Comparison of ENCODE assay signal across 28 cellular contexts in genomic region chr14:66842911-66843572, GRCh38.
A peak's percentile ranks its signal among the peaks of the same experiment; 100 is the strongest.
DNase-seq lines count a peak whose midpoint lies in the region; ATAC-seq and TF ChIP-seq lines count a peak whose summit lies in the region.
"Had no signal": no experiment of that assay in that cellular context is flagged by ENCODE, and none has a peak within 500 bp of the region (broad histone marks: within the 10 kb centered on the region; RNA-seq: fewer than 3 reads in every experiment).

No MANE protein-coding gene starts in this region.

- no peaks in the 10 kb centered on the region for H3K9me3 ChIP-seq in H9 (ENCODE audit: control insufficient read depth, low read depth, low read length)
- H3K9me3 ChIP-seq: esophagus squamous epithelium, heart right ventricle, psoas muscle, sigmoid colon, transverse colon had no signal

- no peak overlapping the region for H3K18ac ChIP-seq in H9 (ENCODE audit: insufficient read length, low read depth, low read length)

- H3K27ac ChIP-seq in H9 (ENCODE audit: insufficient read length, low read depth, low read length) (no peak overlapping the region), temporal lobe (ENCODE audit: low read depth, low read length) (peak overlapping the region; percentile 52)
- H3K27ac ChIP-seq: esophagus squamous epithelium, heart right ventricle, psoas muscle, sigmoid colon, transverse colon had no signal

- no peaks in the 10 kb centered on the region for H3K27me3 Mint-ChIP-seq in H9 (ENCODE audit: low read depth)
- H3K27me3 Mint-ChIP-seq: activated CD4-positive, alpha-beta T cell treated with anti-CD3 and anti-CD28 coated beads for 36 hours; activated naive CD4-positive, alpha-beta T cell treated with anti-CD3 and anti-CD28 coated beads, Interleukin-2, amount 50 U/mL, for 24 hours; activated T-helper 17 cell treated with anti-CD3 and anti-CD28 coated beads, Interleukin-2, amount 50 U/mL, for 72 hours; naive B cell had no signal

- no peak for DNase-seq in H9
- peak; percentile 9 for DNase-seq in NCI-H526 treated with DMSO at 0.1 percent for 48 hours (lab: John Stamatoyannopoulos, UW)
- peak; percentile 6 for DNase-seq in kidney tubule cell (ENCODE audit: low spot score)
- no peak for DNase-seq in DMS153 (lab: John Stamatoyannopoulos, UW)
- DNase-seq in GM13977 (ENCODE audit: low spot score) = no peak
- DNase-seq: activated CD4-positive, alpha-beta T cell treated with anti-CD3 and anti-CD28 coated beads for 36 hours; amniotic stem cell; Calu3; esophagus squamous epithelium; foreskin melanocyte; heart right ventricle; HFFc6; kidney; midbrain; naive B cell; NCI-H774; occipital lobe; psoas muscle; SHP77 treated with DMSO at 0.1 percent for 48 hours; sigmoid colon; stimulated activated CD4-positive, alpha-beta T cell treated with anti-CD3 and anti-CD28 coated beads, Interleukin-4, amount 100 ng/mL, for 1 hour; transverse colon had no signal

- WGBS in H9 (ENCODE audit: extremely low coverage, insufficient read length, low lambda C conversion rate) = no CpG with 5 or more reads among the region's 1 CpG

- H2BK15ac ChIP-seq in H9 (ENCODE audit: low read depth, low read length) = no peak overlapping the region

- no peak overlapping the region for H2BK5ac ChIP-seq in H9 (ENCODE audit: insufficient read length, low read length)

- H3K14ac ChIP-seq in H9 (ENCODE audit: insufficient read depth, low read length) = no peak overlapping the region

- no peak overlapping the region for H2AK5ac ChIP-seq in H9 (ENCODE audit: insufficient read length, low read length)

- H4K5ac ChIP-seq in H9 (ENCODE audit: insufficient read length, low read depth, low read length) = no peak overlapping the region

- no peaks in the 10 kb centered on the region for H3K23me2 ChIP-seq in H9 (ENCODE audit: insufficient read length, low read depth, low read length, poor library complexity, severe bottlenecking)

- in situ Hi-C loops in GM13977 (cut with MboI; ENCODE audit: low pct_unique_long_range_greater_than_20kb, low sequenced_read_pairs, unreplicated experiment) = no loop called here

- H3K23ac ChIP-seq in H9 (ENCODE audit: insufficient read length, low read depth, low read length) = no peak overlapping the region

- TF ChIP-seq CTCF in H9 (conservative IDR thresholded peaks at IDR 0.05) = no peak
- TF ChIP-seq CTCF in GM13977 (IDR thresholded peaks at IDR 0.05; ENCODE audit: extremely low read depth, insufficient read depth, missing control alignments) = no peak

- no peaks in the 10 kb centered on the region for H3K27me3 ChIP-seq in H9 (ENCODE audit: insufficient read depth, low read length)
- H3K27me3 ChIP-seq: esophagus squamous epithelium, heart right ventricle, sigmoid colon, transverse colon had no signal

- no peaks in the 10 kb centered on the region for H4K20me1 ChIP-seq in H9 (ENCODE audit: control insufficient read depth, insufficient read depth, insufficient read length)

- no peak overlapping the region for H3K4me3 Mint-ChIP-seq in H9
- H3K4me3 Mint-ChIP-seq: activated CD4-positive, alpha-beta T cell treated with anti-CD3 and anti-CD28 coated beads for 36 hours; activated naive CD4-positive, alpha-beta T cell treated with anti-CD3 and anti-CD28 coated beads, Interleukin-2, amount 50 U/mL, for 24 hours; activated T-helper 17 cell treated with anti-CD3 and anti-CD28 coated beads, Interleukin-2, amount 50 U/mL, for 72 hours; CD14-positive monocyte; HFFc6; naive B cell; T-helper 2 cell treated with Interferon-gamma antibody and Interleukin-4, amounts not matched to agents 5 μg/mL and 100 μg/mL, for 36 hours had no signal

- no peak overlapping the region for H2BK12ac ChIP-seq in H9 (ENCODE audit: insufficient read length, low read depth, low read length)

- H3K79me2 ChIP-seq in H9 (ENCODE audit: insufficient read depth, low read length) = no peaks in the 10 kb centered on the region

- no peak for ATAC-seq in GM19035 (IDR thresholded peaks at IDR 0.05; ENCODE audit: unreplicated experiment)
- ATAC-seq: activated CD4-positive, alpha-beta T cell treated with anti-CD3 and anti-CD28 coated beads for 36 hours; activated T-helper 17 cell treated with anti-CD3 and anti-CD28 coated beads, Interleukin-2, amount 50 U/mL, for 72 hours; heart right ventricle; psoas muscle had no signal

- no peak overlapping the region for H2BK120ac ChIP-seq in H9 (ENCODE audit: low read depth, low read length, poor library complexity, severe bottlenecking)

- H3K56ac ChIP-seq in H9 (ENCODE audit: insufficient read length, low read depth, low read length) = no peak overlapping the region

- no peak overlapping the region for H3K4me2 ChIP-seq in H9 (ENCODE audit: insufficient read depth, insufficient read length, low read length)

- H3K36me3 Mint-ChIP-seq in H9 (ENCODE audit: insufficient read depth in 1 of 3, low read depth in 3 of 3) = no peaks in the 10 kb centered on the region
- H3K36me3 Mint-ChIP-seq: activated naive CD4-positive, alpha-beta T cell treated with anti-CD3 and anti-CD28 coated beads, Interleukin-2, amount 50 U/mL, for 24 hours; CD14-positive monocyte; naive B cell had no signal

- no peak overlapping the region for H4K8ac ChIP-seq in H9 (replicated peaks; ENCODE audit: insufficient read length, low read depth, low read length)

- peak overlapping the region in 2 of 3 experiments; percentile 3 to 25; a peak in 3 of 7 replicates for H3K27ac Mint-ChIP-seq in H9
- H3K27ac Mint-ChIP-seq: activated CD4-positive, alpha-beta T cell treated with anti-CD3 and anti-CD28 coated beads for 36 hours; activated naive CD4-positive, alpha-beta T cell treated with anti-CD3 and anti-CD28 coated beads, Interleukin-2, amount 50 U/mL, for 24 hours; activated T-helper 17 cell treated with anti-CD3 and anti-CD28 coated beads, Interleukin-2, amount 50 U/mL, for 72 hours; CD14-positive monocyte; HFFc6; T-helper 2 cell treated with Interferon-gamma antibody and Interleukin-4, amounts not matched to agents 5 μg/mL and 100 μg/mL, for 36 hours had no signal

- no peaks in the 10 kb centered on the region for H3K4me1 Mint-ChIP-seq in H9
- H3K4me1 Mint-ChIP-seq: activated CD4-positive, alpha-beta T cell treated with anti-CD3 and anti-CD28 coated beads for 36 hours; activated naive CD4-positive, alpha-beta T cell treated with anti-CD3 and anti-CD28 coated beads, Interleukin-2, amount 50 U/mL, for 24 hours; activated T-helper 17 cell treated with anti-CD3 and anti-CD28 coated beads, Interleukin-2, amount 50 U/mL, for 72 hours had no signal

- no peak overlapping the region for H3K9ac ChIP-seq in H9 (ENCODE audit: extremely low read depth, insufficient read length, low read length)

- no peak overlapping the region for H3K4ac ChIP-seq in H9 (ENCODE audit: low read depth, low read length)

- H2AFZ ChIP-seq in H9 (ENCODE audit: low read length) = no peak overlapping the region

- H3K9me3 Mint-ChIP-seq in H9 = no peaks in the 10 kb centered on the region
- H3K9me3 Mint-ChIP-seq: activated naive CD4-positive, alpha-beta T cell treated with anti-CD3 and anti-CD28 coated beads, Interleukin-2, amount 50 U/mL, for 24 hours; activated T-helper 17 cell treated with anti-CD3 and anti-CD28 coated beads, Interleukin-2, amount 50 U/mL, for 72 hours; HFFc6; T-helper 2 cell treated with Interferon-gamma antibody and Interleukin-4, amounts not matched to agents 5 μg/mL and 100 μg/mL, for 36 hours had no signal

- no peak overlapping the region for H3T11ph ChIP-seq in H9 (ENCODE audit: low read length)

- H2BK20ac ChIP-seq in H9 (ENCODE audit: low read depth, low read length, poor library complexity, severe bottlenecking) = no peak overlapping the region

- no peaks in the 10 kb centered on the region for H3K79me1 ChIP-seq in H9 (ENCODE audit: insufficient read depth, low read depth, low read length, poor library complexity, severe bottlenecking)

- no peaks in the 10 kb centered on the region for H3K4me1 ChIP-seq in H9 (ENCODE audit: insufficient read depth, low read length)
- H3K4me1 ChIP-seq: esophagus squamous epithelium, heart right ventricle, psoas muscle, sigmoid colon, transverse colon had no signal

- no peak overlapping the region for H4K91ac ChIP-seq in H9 (ENCODE audit: insufficient read length, low read depth, low read length)

Comparison
In these comparisons a context has a peak if more than half of its experiments do, and no peak if none do; other contexts are left out.
1. DNase-seq: peak in NCI-H526 treated with DMSO at 0.1 percent for 48 hours (single experiment) and kidney tubule cell (single experiment); none in H9 (single experiment), DMS153 (single experiment) and GM13977 (single experiment).